In the genomic region with DNA sequence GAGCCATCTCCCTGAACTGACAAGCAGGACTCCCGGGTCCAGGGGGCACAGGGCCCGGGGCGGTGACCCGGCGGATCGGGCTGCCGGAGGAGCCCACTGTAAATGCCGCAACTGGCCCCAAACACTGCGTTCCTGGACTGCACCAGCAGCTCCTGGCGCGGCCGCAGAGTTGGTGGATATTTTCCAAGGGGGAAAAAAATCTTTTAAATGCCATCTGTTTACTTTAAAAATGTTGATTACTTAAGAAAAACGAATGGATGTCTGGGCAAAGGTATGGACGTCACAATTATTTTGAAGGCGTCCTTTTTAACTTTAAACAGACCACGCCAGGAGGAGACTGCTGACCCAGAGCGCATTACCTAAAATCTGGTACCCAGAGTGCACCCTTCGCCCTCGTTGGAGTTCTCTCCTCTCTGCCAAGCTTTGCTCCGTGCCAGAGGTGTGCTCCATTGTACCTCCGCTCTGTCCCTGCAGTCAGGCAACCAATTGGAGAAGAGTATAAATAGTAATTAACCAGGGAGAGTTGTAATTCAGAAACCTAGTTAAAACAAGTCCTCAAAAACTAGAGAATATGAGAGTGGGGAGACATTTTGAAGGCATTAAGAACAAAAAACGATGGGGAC, we compare ENCODE assay signal across 9 cellular contexts. TPM values are rescaled to one million over a fixed set of nuclear protein-coding genes. Genes with fewer than 3 reads are reported as not detected.
DNase-seq lines count a peak whose midpoint lies in the region; TF ChIP-seq lines count a peak whose summit lies in the region.
"Had no signal": no experiment of that assay in that cellular context is flagged by ENCODE, and none has a peak within 500 bp of the region (broad histone marks: within the 10 kb centered on the region; RNA-seq: fewer than 3 reads in every experiment).

No MANE protein-coding gene starts in this region.

- H3K36me3 Mint-ChIP-seq in activated naive CD4-positive, alpha-beta T cell treated with anti-CD3 and anti-CD28 coated beads for 36 hours (ENCODE audit: low read depth): peaks cover 30% of the 10 kb centered on the region

- no peaks in the 10 kb centered on the region for H3K36me3 ChIP-seq in stomach

- TF ChIP-seq CTCF in astrocyte of the spinal cord (IDR thresholded peaks at IDR 0.05; ENCODE audit: low read depth, low read length) (no peak), stomach (IDR thresholded peaks at IDR 0.05) (no peak)

- no peak for TF ChIP-seq POLR2A in stomach (IDR thresholded peaks at IDR 0.05)

- H3K4me3 Mint-ChIP-seq in activated naive CD4-positive, alpha-beta T cell treated with anti-CD3 and anti-CD28 coated beads for 36 hours: peak overlapping the region; percentile 66

- peaks cover 49% of the 10 kb centered on the region for H3K4me1 Mint-ChIP-seq in activated naive CD4-positive, alpha-beta T cell treated with anti-CD3 and anti-CD28 coated beads for 36 hours (ENCODE audit: low read depth)

- H3K4me3 ChIP-seq in astrocyte of the spinal cord (ENCODE audit: low read depth, low read length) (peak overlapping the region; percentile 89), stomach (peak overlapping the region; percentile 6 to 78 (median 68))

- H3K4me1 ChIP-seq in stomach: peaks cover 43 to 64% (median 53%) of the 10 kb centered on the region in 4 donors

- in situ Hi-C loops in astrocyte of the spinal cord (cut with HindIII; ENCODE audit: low sequenced_read_pairs): no loop called here

- CTCF ChIA-PET in activated naive CD4-positive, alpha-beta T cell treated with anti-CD3 and anti-CD28 coated beads for 36 hours (lab: Charles Lee): interaction anchor here (0.5 kb wide), 1 partner anchor 162 kb away, joined by 3 read pairs; no protein-coding TSS in a partner anchor

- peaks cover 4 to 100% (median 54%) of the 10 kb centered on the region in 3 donors for H3K27me3 ChIP-seq in stomach

- peaks cover under 1% of the 10 kb centered on the region for H3K27me3 Mint-ChIP-seq in activated naive CD4-positive, alpha-beta T cell treated with anti-CD3 and anti-CD28 coated beads for 36 hours (ENCODE audit: low read depth)

- intact Hi-C loops in activated naive CD4-positive, alpha-beta T cell treated with anti-CD3 and anti-CD28 coated beads for 36 hours (cut with micrococcal nuclease): loop anchor here (5.0 to 10.0 kb wide), 7 partner anchors 248 to 1272 kb away; no protein-coding TSS in a partner anchor
- intact Hi-C loops in stomach (cut with DNase I; ENCODE audit: low total_unique reads): loop anchor here (5.0 kb wide), 1 partner anchor 707 kb away; no protein-coding TSS in a partner anchor

- H3K27ac Mint-ChIP-seq in activated naive CD4-positive, alpha-beta T cell treated with anti-CD3 and anti-CD28 coated beads for 36 hours: peak overlapping the region; percentile 61

- 32 to 44% (median 34%) methylated on average over 22 of the region's 22 CpGs for WGBS in stomach, 5 donors

- no peaks in the 10 kb centered on the region for H3K9me3 Mint-ChIP-seq in activated naive CD4-positive, alpha-beta T cell treated with anti-CD3 and anti-CD28 coated beads for 36 hours

- no peak for TF ChIP-seq EP300 in stomach (IDR thresholded peaks at IDR 0.05)

- DNase-seq in activated naive CD4-positive, alpha-beta T cell treated with anti-CD3 and anti-CD28 coated beads for 36 hours: no peak
- DNase-seq in activated naive CD4-positive, alpha-beta T cell treated with anti-CD3 and anti-CD28 coated beads, Interleukin-2, amount 50 U/mL, for 16 hours: no peak
- DNase-seq in astrocyte of the spinal cord (ENCODE audit: low read depth, low spot score) (peak; percentile 35), left kidney (ENCODE audit: low read depth, low spot score) (peak; percentile 28), stomach (no peak), medulla oblongata (ENCODE audit: extremely low spot score) (no peak), NCI-H82 treated with DMSO at 0.1 percent for 48 hours (lab: John Stamatoyannopoulos, UW; ENCODE audit: unreplicated experiment) (no peak)
- no peak for DNase-seq in effector CD4-positive, alpha-beta T cell
- DNase-seq: stimulated activated CD4-positive, alpha-beta T cell treated with anti-CD3 and anti-CD28 coated beads, Interleukin-1b, Interleukin-23, amount 100 ng/mL, for 48 hours had no signal

- H3K9me3 ChIP-seq in stomach: no peaks in the 10 kb centered on the region

- H3K27ac ChIP-seq in stomach: peak overlapping the region in 2 of 5 donors; percentile 5 to 31

RNA-seq across cellular contexts. Expression of a gene that starts 3.5 kb away (rescaled TPM):
- total RNA-seq in activated naive CD4-positive, alpha-beta T cell treated with anti-CD3 and anti-CD28 coated beads for 36 hours: 10 to 100 TPM; 23.2 to 26.0 TPM
- 1 to 10 TPM in 3 of 5 donors, not detected in 2; 1.7 to 3.6 (median 2.6) TPM for total RNA-seq in stomach
- 1 to 10 TPM in 2 of 3 donors, under 1 TPM in 1; 0.81 to 1.5 (median 1.2) TPM for polyA plus RNA-seq in stomach

Comparison
In these comparisons a context has a peak if more than half of its experiments do, and no peak if none do; other contexts are left out.
1. DNase-seq: peak in astrocyte of the spinal cord (single experiment) and left kidney (single experiment); none in activated naive CD4-positive, alpha-beta T cell treated with anti-CD3 and anti-CD28 coated beads for 36 hours (single experiment), activated naive CD4-positive, alpha-beta T cell treated with anti-CD3 and anti-CD28 coated beads, Interleukin-2, amount 50 U/mL, for 16 hours (single experiment), stomach (single experiment), medulla oblongata (single experiment), NCI-H82 treated with DMSO at 0.1 percent for 48 hours (single experiment) and effector CD4-positive, alpha-beta T cell (single experiment).
2. RNA of a gene that starts 3.5 kb away (total RNA-seq): 23.2 to 26.0 TPM in activated naive CD4-positive, alpha-beta T cell treated with anti-CD3 and anti-CD28 coated beads for 36 hours; 1.7 to 3.6 TPM in stomach; every median in the first group is over 4 times any median in the second.